ENCODE assay signal across 35 cellular contexts in genomic region chr11:110050201-110050506, GRCh38. TPM values are rescaled to one million over a fixed set of nuclear protein-coding genes. Genes with fewer than 3 reads are reported as not detected.
"Had no signal": no experiment of that assay in that cellular context is flagged by ENCODE, and none has a peak within 500 bp of the region (broad histone marks: within the 10 kb centered on the region; RNA-seq: fewer than 3 reads in every experiment).

No MANE protein-coding gene starts in this region.

- H3K4me3 Mint-ChIP-seq: activated B cell treated with CpG ODN at 0.5 μM for 24 hours; activated CD4-positive, alpha-beta memory T cell treated with anti-CD3 and anti-CD28 coated beads for 36 hours; activated CD4-positive, alpha-beta T cell treated with anti-CD3 and anti-CD28 coated beads, Interleukin-2, amount 10 ng/mL, durations not matched to agents 24 days and 14 days; activated CD8-positive, alpha-beta T cell treated with anti-CD3 and anti-CD28 coated beads for 36 hours; activated naive CD4-positive, alpha-beta T cell treated with anti-CD3 and anti-CD28 coated beads for 36 hours; activated naive CD8-positive, alpha-beta T cell treated with anti-CD3 and anti-CD28 coated beads for 36 hours; activated T-cell treated with anti-CD3 and anti-CD28 coated beads, Interleukin-2, amount 50 U/mL, for 4 hours; activated T-cell treated with anti-CD3 and anti-CD28 coated beads, Interleukin-2, amount 50 U/mL, for 72 hours; activated T-helper 1 cell treated with anti-CD3 and anti-CD28 coated beads, Interleukin-12 subunit alpha, Interleukin-12 subunit beta, Interleukin-2, Interleukin-4 antibody, amounts not matched to agents 30 ng/mL and 10 ng/mL and 1 ng/mL, durations not matched to agents 14 hours and 24 hours and 36 hours; activated T-helper 17 cell treated with anti-CD3 and anti-CD28 coated beads, Interleukin-2, amount 50 U/mL, for 72 hours; brain; central memory CD8-positive, alpha-beta T cell; T-helper 1 cell treated with Interleukin-12 subunit alpha and Interleukin-12 subunit beta and Interleukin-4 antibody, amounts not matched to agents 30 μg/mL and 1 μg/mL, for 36 hours; T-helper 2 cell treated with Interferon-gamma antibody and Interleukin-4, amounts not matched to agents 5 μg/mL and 100 μg/mL, for 36 hours had no signal

- DNase-seq: activated B cell treated with CpG ODN at 0.5 μM for 24 hours; activated CD4-positive, alpha-beta memory T cell treated with anti-CD3 and anti-CD28 coated beads for 36 hours; activated CD4-positive, alpha-beta T cell treated with anti-CD3 and anti-CD28 coated beads for 4 hours; activated CD4-positive, alpha-beta T cell treated with anti-CD3 and anti-CD28 coated beads, Interleukin-2, amount 10 ng/mL, durations not matched to agents 24 days and 14 days; activated CD4-positive, alpha-beta T cell treated with anti-CD3 and anti-CD28 coated beads, Interleukin-2, amount 50 U/mL, for 1 hour; activated CD4-positive, alpha-beta T cell treated with anti-CD3 and anti-CD28 coated beads, Interleukin-2, amount 50 U/mL, for 4 hours; activated CD4-positive, CD25-positive, alpha-beta regulatory T cell treated with anti-CD3 and anti-CD28 coated beads, Interleukin-2, amount 50 U/mL, for 72 hours; activated CD8-positive, alpha-beta memory T cell treated with anti-CD3 and anti-CD28 coated beads, Interleukin-2, amount 50 U/mL, for 4 hours; activated CD8-positive, alpha-beta T cell treated with anti-CD3 and anti-CD28 coated beads for 36 hours; activated effector memory CD4-positive, alpha-beta T cell treated with anti-CD3 and anti-CD28 coated beads, Interleukin-2, amount 50 U/mL, for 16 hours; activated gamma-delta T cell treated with Interleukin-2 at 50 U/mL for 16 hours; activated naive CD4-positive, alpha-beta T cell; activated naive CD4-positive, alpha-beta T cell treated with anti-CD3 and anti-CD28 coated beads for 36 hours; activated naive CD4-positive, alpha-beta T cell treated with anti-CD3 and anti-CD28 coated beads, Interleukin-2, amount 50 U/mL, for 16 hours; activated naive CD8-positive, alpha-beta T cell treated with anti-CD3 and anti-CD28 coated beads for 36 hours; activated T-cell treated with anti-CD3 and anti-CD28 coated beads for 4 hours; activated T-cell treated with anti-CD3 and anti-CD28 coated beads, Interleukin-2, amount 50 U/mL, for 1 hour; activated T-cell treated with anti-CD3 and anti-CD28 coated beads, Interleukin-2, amount 50 U/mL, for 4 hours; activated T-cell treated with anti-CD3 and anti-CD28 coated beads, Interleukin-2, amount 50 U/mL, for 72 hours; adrenal gland; amniotic stem cell; caudate nucleus; cerebellar nuclear complex; T-helper 2 cell; T-helper 9 cell had no signal

- H3K27me3 ChIP-seq: adrenal gland, ascending aorta, cardiac muscle cell had no signal

- H3K27ac Mint-ChIP-seq: activated B cell treated with CpG ODN at 0.5 μM for 24 hours; activated CD4-positive, alpha-beta memory T cell treated with anti-CD3 and anti-CD28 coated beads for 36 hours; activated CD4-positive, alpha-beta T cell treated with anti-CD3 and anti-CD28 coated beads, Interleukin-2, amount 10 ng/mL, durations not matched to agents 24 days and 14 days; activated CD8-positive, alpha-beta T cell treated with anti-CD3 and anti-CD28 coated beads for 36 hours; activated naive CD4-positive, alpha-beta T cell treated with anti-CD3 and anti-CD28 coated beads for 36 hours; activated naive CD4-positive, alpha-beta T cell treated with anti-CD3 and anti-CD28 coated beads, Interleukin-2, amount 50 U/mL, for 72 hours; activated naive CD8-positive, alpha-beta T cell treated with anti-CD3 and anti-CD28 coated beads for 36 hours; activated T-cell treated with anti-CD3 and anti-CD28 coated beads, Interleukin-2, amount 50 U/mL, for 72 hours; activated T-helper 1 cell treated with anti-CD3 and anti-CD28 coated beads, Interleukin-12 subunit alpha, Interleukin-12 subunit beta, Interleukin-2, Interleukin-4 antibody, amounts not matched to agents 30 ng/mL and 10 ng/mL and 1 ng/mL, durations not matched to agents 14 hours and 24 hours and 36 hours; activated T-helper 17 cell treated with anti-CD3 and anti-CD28 coated beads, Interleukin-2, amount 50 U/mL, for 72 hours; brain; T-helper 1 cell treated with Interleukin-12 subunit alpha and Interleukin-12 subunit beta and Interleukin-4 antibody, amounts not matched to agents 30 μg/mL and 1 μg/mL, for 36 hours; T-helper 2 cell treated with Interferon-gamma antibody and Interleukin-4, amounts not matched to agents 5 μg/mL and 100 μg/mL, for 36 hours had no signal

- H3K9me3 ChIP-seq: adrenal gland had no signal

- H3K27me3 Mint-ChIP-seq: activated CD4-positive, alpha-beta memory T cell treated with anti-CD3 and anti-CD28 coated beads for 36 hours; activated CD8-positive, alpha-beta T cell treated with anti-CD3 and anti-CD28 coated beads for 36 hours; activated naive CD8-positive, alpha-beta T cell treated with anti-CD3 and anti-CD28 coated beads for 36 hours; central memory CD8-positive, alpha-beta T cell had no signal

- H3K4me1 ChIP-seq: adrenal gland, ascending aorta had no signal

- H3K4me1 Mint-ChIP-seq: activated B cell treated with CpG ODN at 0.5 μM for 24 hours; activated CD4-positive, alpha-beta T cell treated with anti-CD3 and anti-CD28 coated beads, Interleukin-2, amount 10 ng/mL, durations not matched to agents 24 days and 14 days; activated naive CD8-positive, alpha-beta T cell treated with anti-CD3 and anti-CD28 coated beads for 36 hours; activated T-helper 17 cell treated with anti-CD3 and anti-CD28 coated beads, Interleukin-2, amount 50 U/mL, for 72 hours; brain; central memory CD8-positive, alpha-beta T cell had no signal

- H3K27ac ChIP-seq: adrenal gland, ascending aorta, cardiac muscle cell, VCaP had no signal

- H3K36me3 ChIP-seq: adrenal gland, ascending aorta, cardiac muscle cell had no signal

- H3K4me3 ChIP-seq: adrenal gland, ascending aorta, cardiac muscle cell had no signal

- ATAC-seq: activated CD8-positive, alpha-beta T cell treated with anti-CD3 and anti-CD28 coated beads for 36 hours; activated naive CD4-positive, alpha-beta T cell treated with anti-CD3 and anti-CD28 coated beads, Interleukin-2, amount 50 U/mL, for 72 hours; activated T-cell treated with anti-CD3 and anti-CD28 coated beads, Interleukin-2, amount 50 U/mL, for 4 hours; activated T-cell treated with anti-CD3 and anti-CD28 coated beads, Interleukin-2, amount 50 U/mL, for 72 hours; activated T-helper 17 cell treated with anti-CD3 and anti-CD28 coated beads, Interleukin-2, amount 50 U/mL, for 72 hours had no signal

RNA-seq across cellular contexts. Expression of gene ZC3H12C, which starts 43.0 kb away (rescaled TPM):
- total RNA-seq: activated naive CD4-positive, alpha-beta T cell treated with anti-CD3 and anti-CD28 coated beads for 36 hours had no signal
